Comparison of ENCODE assay signal across 10 cellular contexts in the genomic region with DNA sequence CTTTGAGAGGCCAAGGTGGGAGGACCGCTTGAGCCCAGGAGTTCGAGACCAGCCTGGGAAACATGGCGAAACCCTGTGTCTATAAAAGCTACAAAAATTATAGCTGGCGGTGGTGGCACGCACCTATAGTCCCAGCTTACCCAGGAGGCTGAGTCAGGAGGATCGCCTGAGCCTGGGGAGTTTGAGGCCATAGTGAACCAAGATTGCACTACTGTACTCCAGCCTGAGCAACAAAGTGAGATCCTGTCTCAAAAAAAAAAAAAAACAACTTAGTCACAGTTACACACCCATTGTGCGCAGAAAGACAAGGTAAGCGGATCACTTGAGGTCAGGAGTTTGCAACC. TPM values are rescaled to one million over a fixed set of nuclear protein-coding genes. Genes with fewer than 3 reads are reported as not detected.
A peak's percentile ranks its signal among the peaks of the same experiment; 100 is the strongest.
DNase-seq lines count a peak whose midpoint lies in the region; TF ChIP-seq lines count a peak whose summit lies in the region.
"Had no signal": no experiment of that assay in that cellular context is flagged by ENCODE, and none has a peak within 500 bp of the region (broad histone marks: within the 10 kb centered on the region; RNA-seq: fewer than 3 reads in every experiment).

No MANE protein-coding gene starts in this region.

- no peaks in the 10 kb centered on the region for H3K36me3 Mint-ChIP-seq in activated naive CD8-positive, alpha-beta T cell treated with anti-CD3 and anti-CD28 coated beads for 36 hours
- peaks cover 4% of the 10 kb centered on the region for H3K36me3 Mint-ChIP-seq in stimulated activated naive CD8-positive, alpha-beta T cell treated with anti-CD3 and anti-CD28 coated beads, Interleukin-15, Interleukin-2, amounts not matched to agents 100 ng/mL and 50 ng/mL, for 24 hours (ENCODE audit: low read depth)
- H3K36me3 Mint-ChIP-seq in Caco-2 (ENCODE audit: insufficient read depth, unreplicated experiment) (peaks cover 6% of the 10 kb centered on the region), progenitor cell of endocrine pancreas (ENCODE audit: insufficient read depth) (no peaks in the 10 kb centered on the region)

- H3K27ac Mint-ChIP-seq in activated naive CD8-positive, alpha-beta T cell treated with anti-CD3 and anti-CD28 coated beads for 36 hours, result peak overlapping the region; percentile 92
- H3K27ac Mint-ChIP-seq in stimulated activated naive CD8-positive, alpha-beta T cell treated with anti-CD3 and anti-CD28 coated beads, Interleukin-15, Interleukin-2, amounts not matched to agents 100 ng/mL and 50 ng/mL, for 24 hours, result peak overlapping the region; percentile 95
- H3K27ac Mint-ChIP-seq in Caco-2 (ENCODE audit: unreplicated experiment) (no peak overlapping the region), progenitor cell of endocrine pancreas (no peak overlapping the region)

- peak overlapping the region; percentile 92 for H3K4me3 Mint-ChIP-seq in activated naive CD8-positive, alpha-beta T cell treated with anti-CD3 and anti-CD28 coated beads for 36 hours
- peak overlapping the region; percentile 96 for H3K4me3 Mint-ChIP-seq in stimulated activated naive CD8-positive, alpha-beta T cell treated with anti-CD3 and anti-CD28 coated beads, Interleukin-15, Interleukin-2, amounts not matched to agents 100 ng/mL and 50 ng/mL, for 24 hours
- H3K4me3 Mint-ChIP-seq in Caco-2 (ENCODE audit: unreplicated experiment), result no peak overlapping the region
- no peak overlapping the region for H3K4me3 Mint-ChIP-seq in progenitor cell of endocrine pancreas (ENCODE audit: low read depth)

- peaks cover 22% of the 10 kb centered on the region for H3K4me1 Mint-ChIP-seq in activated naive CD8-positive, alpha-beta T cell treated with anti-CD3 and anti-CD28 coated beads for 36 hours
- peaks cover 32% of the 10 kb centered on the region for H3K4me1 Mint-ChIP-seq in stimulated activated naive CD8-positive, alpha-beta T cell treated with anti-CD3 and anti-CD28 coated beads, Interleukin-15, Interleukin-2, amounts not matched to agents 100 ng/mL and 50 ng/mL, for 24 hours (ENCODE audit: low read depth)
- H3K4me1 Mint-ChIP-seq in Caco-2 (ENCODE audit: low read depth, unreplicated experiment) (no peaks in the 10 kb centered on the region), progenitor cell of endocrine pancreas (ENCODE audit: low read depth) (no peaks in the 10 kb centered on the region)

- BruUV-seq in Caco-2 (replicated peaks; lab: Mats Ljungman, UMichigan), result no TSS peak

- POLR2A ChIA-PET in Caco-2 (lab: Charles Lee), result no interaction called here

- TF ChIP-seq CTCF in Caco-2 (IDR thresholded peaks at IDR 0.05; ENCODE audit: insufficient read depth in 1 of 2, low read depth in 1 of 2, low read length in 1 of 2, severe bottlenecking in 1 of 2, unreplicated experiment in 1 of 2) (no peak), progenitor cell of endocrine pancreas (IDR thresholded peaks at IDR 0.05; ENCODE audit: unreplicated experiment) (no peak)

- intact Hi-C loops in Caco-2 (cut with micrococcal nuclease; ENCODE audit: unreplicated experiment), result no loop called here

- H3K36me3 ChIP-seq in Caco-2 (ENCODE audit: control insufficient read depth, insufficient read depth, low read length), result no peaks in the 10 kb centered on the region
- H3K36me3 ChIP-seq: suprapubic skin had no signal

- no peaks in the 10 kb centered on the region for H3K27me3 Mint-ChIP-seq in activated naive CD8-positive, alpha-beta T cell treated with anti-CD3 and anti-CD28 coated beads for 36 hours
- no peaks in the 10 kb centered on the region for H3K27me3 Mint-ChIP-seq in stimulated activated naive CD8-positive, alpha-beta T cell treated with anti-CD3 and anti-CD28 coated beads, Interleukin-15, Interleukin-2, amounts not matched to agents 100 ng/mL and 50 ng/mL, for 24 hours
- no peaks in the 10 kb centered on the region for H3K27me3 Mint-ChIP-seq in Caco-2 (ENCODE audit: insufficient read depth, unreplicated experiment)
- peaks cover 8% of the 10 kb centered on the region for H3K27me3 Mint-ChIP-seq in progenitor cell of endocrine pancreas

- H3K4me1 ChIP-seq in Caco-2, result no peaks in the 10 kb centered on the region
- H3K4me1 ChIP-seq: A549, suprapubic skin had no signal

- no peaks in the 10 kb centered on the region for H3K27me3 ChIP-seq in Caco-2 (replicated peaks; ENCODE audit: control insufficient read depth, insufficient read depth, low read length)
- H3K27me3 ChIP-seq: suprapubic skin had no signal

- DNase-seq in activated CD4-positive, alpha-beta T cell treated with anti-CD3 and anti-CD28 coated beads for 48 hours, result peak; percentile 36
- no peak for DNase-seq in activated CD4-positive, alpha-beta T cell treated with anti-CD3 and anti-CD28 coated beads, Interleukin-2, amount 50 U/mL, for 4 hours
- no peak for DNase-seq in activated naive CD8-positive, alpha-beta T cell treated with anti-CD3 and anti-CD28 coated beads for 36 hours
- DNase-seq in Caco-2 (no peak), progenitor cell of endocrine pancreas (ENCODE audit: low spot score, unreplicated experiment) (no peak)
- DNase-seq: foreskin fibroblast had no signal

- H3K9me3 ChIP-seq in Caco-2, result no peaks in the 10 kb centered on the region
- H3K9me3 ChIP-seq: A549, suprapubic skin had no signal

- no peaks in the 10 kb centered on the region for H3K9me3 Mint-ChIP-seq in activated naive CD8-positive, alpha-beta T cell treated with anti-CD3 and anti-CD28 coated beads for 36 hours
- H3K9me3 Mint-ChIP-seq in stimulated activated naive CD8-positive, alpha-beta T cell treated with anti-CD3 and anti-CD28 coated beads, Interleukin-15, Interleukin-2, amounts not matched to agents 100 ng/mL and 50 ng/mL, for 24 hours, result no peaks in the 10 kb centered on the region
- H3K9me3 Mint-ChIP-seq in Caco-2 (ENCODE audit: unreplicated experiment) (no peaks in the 10 kb centered on the region), progenitor cell of endocrine pancreas (ENCODE audit: low read depth) (no peaks in the 10 kb centered on the region)

- no peak overlapping the region for H3K4me3 ChIP-seq in Caco-2 (ENCODE audit: low read depth, low read length)
- H3K4me3 ChIP-seq: A549 had no signal

- CTCF ChIA-PET in Caco-2 (lab: Charles Lee), result interaction anchor here (0.7 kb wide), 1 partner anchor 57 kb away, joined by 6 read pairs; no protein-coding TSS in a partner anchor

RNA-seq across cellular contexts. Expression of gene DENND1C, which starts 0.7 kb away (rescaled TPM):
- 10 to 100 TPM; 62.4 to 63.2 TPM for total RNA-seq in activated naive CD8-positive, alpha-beta T cell treated with anti-CD3 and anti-CD28 coated beads for 36 hours
- 3.5 and 4.4 TPM in 2 replicates for total RNA-seq in Caco-2 (2022)
- 0.47 and 0.67 TPM in 2 replicates for total RNA-seq in progenitor cell of endocrine pancreas

RNA-seq across cellular contexts. Expression of gene CRB3, which starts 18.2 kb away (rescaled TPM):
- 1 to 10 TPM; 2.1 to 2.5 TPM for total RNA-seq in activated naive CD8-positive, alpha-beta T cell treated with anti-CD3 and anti-CD28 coated beads for 36 hours
- total RNA-seq in Caco-2 (2022) (53.9 and 54.5 TPM in 2 replicates), progenitor cell of endocrine pancreas (63.0 and 71.2 TPM in 2 replicates)
- total RNA-seq: HT1080 had no signal

RNA-seq across cellular contexts. Expression of gene TUBB4A, which starts 19.8 kb away (rescaled TPM):
- 1 to 10 TPM; 7.3 to 7.8 TPM for total RNA-seq in activated naive CD8-positive, alpha-beta T cell treated with anti-CD3 and anti-CD28 coated beads for 36 hours
- 3.8 and 6.0 TPM in 2 replicates for total RNA-seq in Caco-2 (2022)
- 41.7 and 43.4 TPM in 2 replicates for total RNA-seq in progenitor cell of endocrine pancreas

RNA-seq across cellular contexts. Expression of gene SLC25A23, which starts 22.7 kb away (rescaled TPM):
- total RNA-seq in activated naive CD8-positive, alpha-beta T cell treated with anti-CD3 and anti-CD28 coated beads for 36 hours, result 10 to 100 TPM; 14.8 to 18.4 TPM
- total RNA-seq in Caco-2 (2022) (70.5 and 73.5 TPM in 2 replicates), progenitor cell of endocrine pancreas (75.2 and 76.2 TPM in 2 replicates)

RNA-seq across cellular contexts. Expression of gene TNFSF9, which starts 48.5 kb away (rescaled TPM):
- 1 to 10 TPM; 2.3 to 2.5 TPM for total RNA-seq in activated naive CD8-positive, alpha-beta T cell treated with anti-CD3 and anti-CD28 coated beads for 36 hours
- total RNA-seq in Caco-2 (2022) (0.77 and 1.3 TPM in 2 replicates), progenitor cell of endocrine pancreas (0.53 TPM in 1 of 2 replicates, not detected in the other)

Comparison
In these comparisons a context has a peak if more than half of its experiments do, and no peak if none do; other contexts are left out.
1. H3K27ac Mint-ChIP-seq: peak in activated naive CD8-positive, alpha-beta T cell treated with anti-CD3 and anti-CD28 coated beads for 36 hours (single experiment) and stimulated activated naive CD8-positive, alpha-beta T cell treated with anti-CD3 and anti-CD28 coated beads, Interleukin-15, Interleukin-2, amounts not matched to agents 100 ng/mL and 50 ng/mL, for 24 hours (single experiment); none in Caco-2 (single experiment) and progenitor cell of endocrine pancreas (single experiment).
2. H3K4me3 Mint-ChIP-seq: peak in activated naive CD8-positive, alpha-beta T cell treated with anti-CD3 and anti-CD28 coated beads for 36 hours (single experiment) and stimulated activated naive CD8-positive, alpha-beta T cell treated with anti-CD3 and anti-CD28 coated beads, Interleukin-15, Interleukin-2, amounts not matched to agents 100 ng/mL and 50 ng/mL, for 24 hours (single experiment); none in Caco-2 (single experiment) and progenitor cell of endocrine pancreas (single experiment).
3. RNA of gene DENND1C, which starts 0.7 kb away (total RNA-seq): 62.4 to 63.2 TPM in activated naive CD8-positive, alpha-beta T cell treated with anti-CD3 and anti-CD28 coated beads for 36 hours; 3.5 to 4.4 TPM in Caco-2 and 0.47 to 0.67 TPM in progenitor cell of endocrine pancreas; every median in the first group is over 10 times any median in the second.
4. RNA of gene CRB3, which starts 18.2 kb away (total RNA-seq): 63.0 to 71.2 TPM in progenitor cell of endocrine pancreas and 53.9 to 54.5 TPM in Caco-2; 2.1 to 2.5 TPM in activated naive CD8-positive, alpha-beta T cell treated with anti-CD3 and anti-CD28 coated beads for 36 hours; every median in the first group is over 10 times any median in the second.